33 cellular contexts compared by ENCODE assay signal in the genomic region with DNA sequence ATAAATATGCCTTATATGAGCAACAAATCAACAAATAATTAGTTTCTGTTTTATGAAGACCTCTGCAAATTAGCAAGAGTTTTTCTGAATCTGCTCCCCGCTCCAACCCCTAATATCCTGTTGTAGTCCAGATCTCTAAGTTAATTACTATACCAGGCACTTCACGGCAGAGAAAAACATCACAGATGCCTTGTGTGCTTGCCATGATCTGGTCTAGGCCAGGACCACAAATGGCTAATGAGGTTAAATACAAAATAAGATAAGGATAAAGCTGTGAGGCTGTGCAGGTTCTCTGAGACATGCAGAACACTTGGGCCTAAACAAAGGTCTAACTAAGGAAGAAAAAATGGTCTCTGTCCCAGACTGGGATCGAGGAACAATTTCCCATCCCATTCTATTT.
"Had no signal": no experiment of that assay in that cellular context is flagged by ENCODE, and none has a peak within 500 bp of the region (broad histone marks: within the 10 kb centered on the region; RNA-seq: fewer than 3 reads in every experiment).

No MANE protein-coding gene starts in this region.

- H3K27me3 Mint-ChIP-seq: activated CD4-positive, alpha-beta T cell treated with anti-CD3 and anti-CD28 coated beads, Interleukin-2, amount 10 ng/mL, durations not matched to agents 7 days and 5 days; activated naive CD4-positive, alpha-beta T cell treated with anti-CD3 and anti-CD28 coated beads, Interleukin-2, amount 10 ng/mL, durations not matched to agents 7 days and 5 days; dendritic cell treated with granulocyte-macrophage colony-stimulating factor and Interleukin-4, amounts not matched to agents 40 ng/mL and 50 ng/mL, for 4 days had no signal

- H3K4me3 Mint-ChIP-seq: activated CD4-positive, alpha-beta memory T cell treated with anti-CD3 and anti-CD28 coated beads, Interleukin-2, amount 10 ng/mL, durations not matched to agents 7 days and 5 days; activated CD4-positive, alpha-beta T cell treated with anti-CD3 and anti-CD28 coated beads, Interleukin-2, amount 10 ng/mL, durations not matched to agents 7 days and 5 days; activated naive CD4-positive, alpha-beta T cell treated with anti-CD3 and anti-CD28 coated beads, Interleukin-2, amount 10 ng/mL, durations not matched to agents 7 days and 5 days; activated naive CD8-positive, alpha-beta T cell treated with anti-CD3 and anti-CD28 coated beads, Interleukin-2, amount 10 ng/mL, durations not matched to agents 7 days and 5 days; activated T-cell treated with anti-CD3 and anti-CD28 coated beads, Interleukin-2, amount 50 U/mL, for 24 hours; activated T-cell treated with anti-CD3 and anti-CD28 coated beads, Interleukin-2, amount 50 U/mL, for 72 hours; brain; dendritic cell treated with granulocyte-macrophage colony-stimulating factor and Interleukin-4, amounts not matched to agents 40 ng/mL and 50 ng/mL, for 4 days; effector memory CD8-positive, alpha-beta T cell; WTC11 had no signal

- H3K27ac Mint-ChIP-seq: activated CD4-positive, alpha-beta memory T cell treated with anti-CD3 and anti-CD28 coated beads, Interleukin-2, amount 10 ng/mL, durations not matched to agents 7 days and 5 days; activated CD4-positive, alpha-beta T cell treated with anti-CD3 and anti-CD28 coated beads, Interleukin-2, amount 10 ng/mL, durations not matched to agents 7 days and 5 days; activated naive CD4-positive, alpha-beta T cell treated with anti-CD3 and anti-CD28 coated beads, Interleukin-2, amount 10 ng/mL, durations not matched to agents 7 days and 5 days; activated naive CD4-positive, alpha-beta T cell treated with anti-CD3 and anti-CD28 coated beads, Interleukin-2, amount 50 U/mL, for 72 hours; activated naive CD8-positive, alpha-beta T cell treated with anti-CD3 and anti-CD28 coated beads, Interleukin-2, amount 10 ng/mL, durations not matched to agents 7 days and 5 days; activated T-cell treated with anti-CD3 and anti-CD28 coated beads, Interleukin-2, amount 50 U/mL, for 24 hours; activated T-cell treated with anti-CD3 and anti-CD28 coated beads, Interleukin-2, amount 50 U/mL, for 72 hours; dendritic cell treated with granulocyte-macrophage colony-stimulating factor and Interleukin-4, amounts not matched to agents 40 ng/mL and 50 ng/mL, for 4 days; effector memory CD8-positive, alpha-beta T cell; WTC11 had no signal

- ATAC-seq: activated naive CD4-positive, alpha-beta T cell treated with anti-CD3 and anti-CD28 coated beads, Interleukin-2, amount 50 U/mL, for 72 hours; activated T-cell treated with anti-CD3 and anti-CD28 coated beads, Interleukin-2, amount 50 U/mL, for 72 hours; effector memory CD8-positive, alpha-beta T cell; foreskin keratinocyte; gastrocnemius medialis; heart left ventricle had no signal

- H3K4me1 ChIP-seq: ascending aorta, breast epithelium, colonic mucosa, foreskin keratinocyte had no signal

- H3K4me1 Mint-ChIP-seq: activated CD4-positive, alpha-beta memory T cell treated with anti-CD3 and anti-CD28 coated beads, Interleukin-2, amount 10 ng/mL, durations not matched to agents 7 days and 5 days; activated CD4-positive, alpha-beta T cell treated with anti-CD3 and anti-CD28 coated beads, Interleukin-2, amount 10 ng/mL, durations not matched to agents 7 days and 5 days; activated naive CD4-positive, alpha-beta T cell treated with anti-CD3 and anti-CD28 coated beads, Interleukin-2, amount 10 ng/mL, durations not matched to agents 7 days and 5 days; activated naive CD8-positive, alpha-beta T cell treated with anti-CD3 and anti-CD28 coated beads, Interleukin-2, amount 10 ng/mL, durations not matched to agents 7 days and 5 days had no signal

- H3K9me3 ChIP-seq: ascending aorta, breast epithelium, colonic mucosa, esophagus muscularis mucosa, gastrocnemius medialis, heart left ventricle had no signal

- H3K4me3 ChIP-seq: ascending aorta, breast epithelium, cardiac muscle cell, colonic mucosa, dorsolateral prefrontal cortex, esophagus muscularis mucosa, gastrocnemius medialis, heart left ventricle had no signal

- H3K27ac ChIP-seq: ascending aorta, cardiac muscle cell, colonic mucosa, dorsolateral prefrontal cortex, esophagus muscularis mucosa, foreskin keratinocyte, gastrocnemius medialis, heart left ventricle, VCaP had no signal

- H3K27me3 ChIP-seq: ascending aorta, breast epithelium, cardiac muscle cell, colonic mucosa, esophagus muscularis mucosa, foreskin keratinocyte, gastrocnemius medialis, heart left ventricle had no signal

- H3K36me3 Mint-ChIP-seq: activated naive CD4-positive, alpha-beta T cell treated with anti-CD3 and anti-CD28 coated beads, Interleukin-2, amount 10 ng/mL, durations not matched to agents 7 days and 5 days; activated naive CD4-positive, alpha-beta T cell treated with anti-CD3 and anti-CD28 coated beads, Interleukin-2, amount 50 U/mL, for 72 hours; activated naive CD8-positive, alpha-beta T cell treated with anti-CD3 and anti-CD28 coated beads, Interleukin-2, amount 10 ng/mL, durations not matched to agents 7 days and 5 days; brain; WTC11 had no signal

- H3K9me3 Mint-ChIP-seq: activated CD4-positive, alpha-beta memory T cell treated with anti-CD3 and anti-CD28 coated beads, Interleukin-2, amount 10 ng/mL, durations not matched to agents 7 days and 5 days; activated CD4-positive, alpha-beta T cell treated with anti-CD3 and anti-CD28 coated beads, Interleukin-2, amount 10 ng/mL, durations not matched to agents 7 days and 5 days; activated naive CD4-positive, alpha-beta T cell treated with anti-CD3 and anti-CD28 coated beads, Interleukin-2, amount 10 ng/mL, durations not matched to agents 7 days and 5 days; activated naive CD4-positive, alpha-beta T cell treated with anti-CD3 and anti-CD28 coated beads, Interleukin-2, amount 50 U/mL, for 72 hours; activated naive CD8-positive, alpha-beta T cell treated with anti-CD3 and anti-CD28 coated beads, Interleukin-2, amount 10 ng/mL, durations not matched to agents 7 days and 5 days; activated T-cell treated with anti-CD3 and anti-CD28 coated beads, Interleukin-2, amount 50 U/mL, for 24 hours; activated T-cell treated with anti-CD3 and anti-CD28 coated beads, Interleukin-2, amount 50 U/mL, for 72 hours; dendritic cell treated with granulocyte-macrophage colony-stimulating factor and Interleukin-4, amounts not matched to agents 40 ng/mL and 50 ng/mL, for 4 days; effector memory CD8-positive, alpha-beta T cell; WTC11 had no signal

- H3K36me3 ChIP-seq: ascending aorta, breast epithelium, cardiac muscle cell, colonic mucosa, esophagus muscularis mucosa, gastrocnemius medialis, heart left ventricle had no signal

- DNase-seq: activated CD4-positive, alpha-beta memory T cell treated with anti-CD3 and anti-CD28 coated beads, Interleukin-2, amount 10 ng/mL, durations not matched to agents 7 days and 5 days; activated CD4-positive, alpha-beta T cell treated with anti-CD3 and anti-CD28 coated beads for 1 hour; activated CD4-positive, alpha-beta T cell treated with anti-CD3 and anti-CD28 coated beads for 4 hours; activated CD4-positive, alpha-beta T cell treated with anti-CD3 and anti-CD28 coated beads, Interleukin-2, amount 10 ng/mL, durations not matched to agents 7 days and 5 days; activated CD4-positive, alpha-beta T cell treated with anti-CD3 and anti-CD28 coated beads, Interleukin-2, amount 50 U/mL, for 4 hours; activated CD8-positive, alpha-beta memory T cell treated with anti-CD3 and anti-CD28 coated beads, Interleukin-2, amount 50 U/mL, for 48 hours; activated gamma-delta T cell; activated naive CD4-positive, alpha-beta T cell; activated naive CD4-positive, alpha-beta T cell treated with anti-CD3 and anti-CD28 coated beads, Interleukin-2, amount 10 ng/mL, durations not matched to agents 7 days and 5 days; activated naive CD8-positive, alpha-beta T cell treated with anti-CD3 and anti-CD28 coated beads, Interleukin-2, amount 10 ng/mL, durations not matched to agents 7 days and 5 days; activated T-cell treated with anti-CD3 and anti-CD28 coated beads for 4 hours; activated T-cell treated with anti-CD3 and anti-CD28 coated beads, Interleukin-2, amount 50 U/mL, for 24 hours; activated T-cell treated with anti-CD3 and anti-CD28 coated beads, Interleukin-2, amount 50 U/mL, for 72 hours; central memory CD4-positive, alpha-beta T cell; cerebellar nuclear complex; colonic mucosa; dorsolateral prefrontal cortex; effector memory CD8-positive, alpha-beta T cell; erythroblast; foreskin keratinocyte; gastrocnemius medialis; glutamatergic neuron; heart left ventricle; T-helper 2 cell had no signal
